Comparison of ENCODE assay signal across 20 cellular contexts in the genomic region with DNA sequence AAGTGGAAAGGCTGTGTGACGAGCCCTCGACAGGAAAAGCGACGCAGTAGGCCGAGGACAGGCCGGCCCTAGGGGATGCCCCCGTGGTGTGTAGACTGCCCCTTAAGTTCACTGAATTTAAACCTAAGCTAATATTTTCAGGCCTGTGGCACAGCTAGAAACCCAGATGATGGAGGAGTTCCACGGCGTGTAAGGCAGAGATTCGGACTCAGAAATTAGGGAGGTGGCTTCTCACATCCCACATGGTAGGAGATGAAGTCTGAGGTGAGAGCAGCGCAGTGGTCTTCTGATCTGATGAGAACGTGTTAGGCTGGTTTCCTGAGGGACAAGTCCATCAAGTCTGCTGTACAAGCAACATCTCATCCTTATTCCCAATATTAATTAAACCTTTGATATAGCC. TPM values are rescaled to one million over a fixed set of nuclear protein-coding genes. Genes with fewer than 3 reads are reported as not detected.
DNase-seq lines count a peak whose midpoint lies in the region; ATAC-seq, FAIRE-seq and TF ChIP-seq lines count a peak whose summit lies in the region.
"Had no signal": no experiment of that assay in that cellular context is flagged by ENCODE, and none has a peak within 500 bp of the region (broad histone marks: within the 10 kb centered on the region; RNA-seq: fewer than 3 reads in every experiment).

No MANE protein-coding gene starts in this region.

- H3K4me1 Mint-ChIP-seq in nephron progenitor cell, result peaks cover 20% of the 10 kb centered on the region

- H3K79me1 ChIP-seq in trophoblast cell (ENCODE audit: low read length), result no peaks in the 10 kb centered on the region

- no peak overlapping the region for H3K4me3 ChIP-seq in GM12878
- H3K4me3 ChIP-seq in trophoblast cell (ENCODE audit: low read depth, low read length), result no peak overlapping the region
- no peak overlapping the region for H3K4me3 ChIP-seq in aorta (ENCODE audit: low read length in 2 of 2)
- no peak overlapping the region for H3K4me3 ChIP-seq in vagina
- H3K4me3 ChIP-seq: HAP-1 had no signal

- H3K9ac ChIP-seq in GM12878 (ENCODE audit: control insufficient read depth, insufficient read depth, low read length) (no peak overlapping the region), trophoblast cell (ENCODE audit: low read length) (no peak overlapping the region)

- no peak overlapping the region for H3K14ac ChIP-seq in trophoblast cell (ENCODE audit: low read length)

- CTCF ChIA-PET in RWPE1 (lab: Yijun Ruan, JAX) (no interaction called here), GM12878 (lab: Yijun Ruan, JAX) (no interaction called here)

- no peak for TF ChIP-seq EP300 in GM12878 (IDR thresholded peaks at IDR 0.05; ENCODE audit: borderline replicate concordance in 1 of 2, control insufficient read depth in 1 of 2, low read depth in 2 of 2, low read length in 2 of 2)

- no peak for TF ChIP-seq CTCF in RWPE1 (conservative IDR thresholded peaks at IDR 0.05; ENCODE audit: low read depth)
- TF ChIP-seq CTCF in GM12878 (IDR thresholded peaks at IDR 0.05 in 2 of 3, conservative IDR thresholded peaks at IDR 0.05 in 1 of 3; ENCODE audit: control insufficient read depth in 2 of 3, extremely low read depth in 1 of 3, insufficient read depth in 1 of 3, low read depth in 3 of 3, low read length in 3 of 3), result no peak
- no peak for TF ChIP-seq CTCF in vagina (IDR thresholded peaks at IDR 0.05)
- TF ChIP-seq CTCF in nephron progenitor cell (IDR thresholded peaks at IDR 0.05), result no peak

- H4K8ac ChIP-seq in trophoblast cell (ENCODE audit: low read depth, low read length), result no peak overlapping the region

- H3K9me3 ChIP-seq in GM12878 (replicated peaks; ENCODE audit: control insufficient read depth, insufficient read depth, low read length) (no peaks in the 10 kb centered on the region), trophoblast cell (ENCODE audit: insufficient read depth, low read depth, low read length) (no peaks in the 10 kb centered on the region), aorta (ENCODE audit: control insufficient read depth, low read length) (no peaks in the 10 kb centered on the region), vagina (no peaks in the 10 kb centered on the region)
- H3K9me3 ChIP-seq: HAP-1 had no signal

- no peak overlapping the region for H2BK5ac ChIP-seq in trophoblast cell (ENCODE audit: low read depth, low read length, poor library complexity)

- no peaks in the 10 kb centered on the region for H3K79me2 ChIP-seq in GM12878 (ENCODE audit: control insufficient read depth, insufficient read depth, low read length)
- H3K79me2 ChIP-seq in trophoblast cell (ENCODE audit: control insufficient read depth, insufficient read depth, low read length, poor library complexity), result no peaks in the 10 kb centered on the region

- H3K27ac Mint-ChIP-seq in nephron progenitor cell, result no peak overlapping the region
- H3K27ac Mint-ChIP-seq: HFFc6 had no signal

- no peaks in the 10 kb centered on the region for H3K27me3 ChIP-seq in GM12878 (replicated peaks in 1 of 2; ENCODE audit: control insufficient read depth in 2 of 2, insufficient read depth in 2 of 2, low read length in 1 of 2)
- H3K27me3 ChIP-seq in trophoblast cell (ENCODE audit: insufficient read depth, low read length), result no peaks in the 10 kb centered on the region
- H3K27me3 ChIP-seq in aorta (ENCODE audit: control insufficient read depth in 1 of 2, insufficient read depth in 2 of 2, low read length in 1 of 2), result no peaks in the 10 kb centered on the region
- no peaks in the 10 kb centered on the region for H3K27me3 ChIP-seq in vagina

- H3K4me2 ChIP-seq in GM12878 (ENCODE audit: control insufficient read depth, insufficient read depth), result no peak overlapping the region
- no peak overlapping the region for H3K4me2 ChIP-seq in trophoblast cell (ENCODE audit: low read length)

- POLR2A ChIA-PET in RWPE1 (lab: Yijun Ruan, JAX; ENCODE audit: low non-redundant PET), result no interaction called here
- POLR2A ChIA-PET in GM12878 (lab: Charles Lee), result no interaction called here

- H4K91ac ChIP-seq in trophoblast cell (ENCODE audit: low read depth, low read length), result peak overlapping the region; percentile 47

- in situ Hi-C loops in GM12878 (cut with MboI), result no loop called here

- 0 out of 2 replicates have a peak overlapping the region, but pooled peaks have one; percentile 14 for H3K27ac ChIP-seq in RWPE1
- H3K27ac ChIP-seq in GM12878 (ENCODE audit: control insufficient read depth, insufficient read depth), result no peak overlapping the region
- H3K27ac ChIP-seq in trophoblast cell (ENCODE audit: low read depth, low read length), result no peak overlapping the region
- no peak overlapping the region for H3K27ac ChIP-seq in aorta (ENCODE audit: low read depth in 1 of 2, low read length in 2 of 2)
- H3K27ac ChIP-seq in vagina, result no peak overlapping the region

- no peak for TF ChIP-seq RAD21 in GM12878 (IDR thresholded peaks at IDR 0.05; ENCODE audit: insufficient read depth, low read depth, low read length)

- H3K4me1 ChIP-seq in GM12878 (ENCODE audit: control insufficient read depth, insufficient read depth, low read length), result 0 out of 2 replicates have a peak, but pooled peaks cover 3% of the 10 kb centered on the region
- H3K4me1 ChIP-seq in trophoblast cell (ENCODE audit: control insufficient read depth in 1 of 2, insufficient read depth in 2 of 2, low read length in 2 of 2), result peaks cover 0 to 2% of the 10 kb centered on the region in 2 experiments
- H3K4me1 ChIP-seq in aorta (ENCODE audit: control insufficient read depth in 1 of 2, insufficient read depth in 2 of 2, low read length in 2 of 2), result peaks cover 0 to 3% of the 10 kb centered on the region in 2 donors
- H3K4me1 ChIP-seq in vagina, result peaks cover 7% of the 10 kb centered on the region

- SMC1A ChIA-PET in GM12878 (lab: Charles Lee; ENCODE audit: uncharacterized antibody, unreplicated experiment), result interaction anchor here (1.9 kb wide), 1 partner anchor 11 kb away, joined by 4 read pairs; no protein-coding TSS in a partner anchor

- RAD21 ChIA-PET in GM12878 (lab: Charles Lee; ENCODE audit: unreplicated experiment), result no interaction called here

- H4K12ac ChIP-seq in trophoblast cell (ENCODE audit: low read depth, low read length), result no peak overlapping the region

- peaks cover 21% of the 10 kb centered on the region for H3K36me3 Mint-ChIP-seq in nephron progenitor cell (ENCODE audit: low read depth)
- H3K36me3 Mint-ChIP-seq: CD4-positive, alpha-beta memory T cell had no signal

- H3K18ac ChIP-seq in trophoblast cell (ENCODE audit: low read length), result no peak overlapping the region

- H3K23ac ChIP-seq in trophoblast cell (ENCODE audit: low read length), result no peak overlapping the region

- H3K27me3 Mint-ChIP-seq in nephron progenitor cell (ENCODE audit: low read depth, poor library complexity), result no peaks in the 10 kb centered on the region

- no peak overlapping the region for H2BK120ac ChIP-seq in trophoblast cell (ENCODE audit: insufficient read depth, low read length, poor library complexity)

- FAIRE-seq in GM12878 (lab: Jason Lieb, UNC), result no peak
- FAIRE-seq: G401.6, GM18507, H54 had no signal

- intact Hi-C loops in GM12878 (cut with micrococcal nuclease; ENCODE audit: unreplicated experiment), result no loop called here
- intact Hi-C loops in aorta (cut with DNase I), result no loop called here
- intact Hi-C loops in vagina (cut with DNase I), result no loop called here

- WGBS in GM12878 (ENCODE audit: insufficient coverage, insufficient replicate concordance, low lambda C conversion rate, missing lambda C conversion rate), result 95% methylated on average over 12 of the region's 12 CpGs
- WGBS in trophoblast cell (ENCODE audit: extremely low coverage, insufficient coverage, insufficient read length), result no CpG with 5 or more reads among the region's 12 CpGs
- WGBS in aorta, 2 donors, result 93 to 94% methylated on average over 12 of the region's 12 CpGs

- H4K20me1 ChIP-seq in GM12878 (ENCODE audit: control insufficient read depth, insufficient read depth), result no peaks in the 10 kb centered on the region

- DNase-seq in RWPE1 (ENCODE audit: low spot score) (no peak), GM12878 (ENCODE audit: low read depth, low spot score) (no peak), trophoblast cell (no peak), aorta (no peak), vagina (ENCODE audit: extremely low spot score in 2 of 2) (no peak), D341Med (ENCODE audit: low spot score) (no peak), nephron progenitor cell (no peak)
- DNase-seq: C1 segment of cervical spinal cord; Calu3; CD4-positive, alpha-beta memory T cell; COR-L47; DMS153; DND-41; GOT3; HFFc6 had no signal

- no peak overlapping the region for H2AFZ ChIP-seq in GM12878 (ENCODE audit: control insufficient read depth, low read depth, low read length)
- no peak overlapping the region for H2AFZ ChIP-seq in trophoblast cell (ENCODE audit: insufficient read depth, low read length, poor library complexity)

- ATAC-seq in GM12878 (no peak), aorta (ENCODE audit: low FRiP score) (peak; percentile 20)

- H3K36me3 ChIP-seq in GM12878 (ENCODE audit: control insufficient read depth in 2 of 2, insufficient read depth in 2 of 2, low read length in 1 of 2) (no peaks in the 10 kb centered on the region), trophoblast cell (ENCODE audit: control insufficient read depth in 1 of 2, insufficient read depth in 2 of 2, low read length in 2 of 2) (no peaks in the 10 kb centered on the region), aorta (ENCODE audit: control insufficient read depth in 1 of 2, insufficient read depth in 2 of 2, low read length in 1 of 2) (no peaks in the 10 kb centered on the region), vagina (no peaks in the 10 kb centered on the region)
- H3K36me3 ChIP-seq: HAP-1 had no signal

- H2BK12ac ChIP-seq in trophoblast cell (ENCODE audit: low read length), result no peak overlapping the region

- H3K4ac ChIP-seq in trophoblast cell (ENCODE audit: low read depth, low read length), result no peak overlapping the region

- peaks cover 22% of the 10 kb centered on the region for H3K9me3 Mint-ChIP-seq in nephron progenitor cell
- H3K9me3 Mint-ChIP-seq: CD4-positive, alpha-beta memory T cell; HFFc6 had no signal

- H3K4me3 Mint-ChIP-seq in nephron progenitor cell, result no peak overlapping the region
- H3K4me3 Mint-ChIP-seq: CD4-positive, alpha-beta memory T cell; HFFc6 had no signal

- TF ChIP-seq POLR2A in GM12878 (IDR thresholded peaks at IDR 0.05; ENCODE audit: low read depth, low read length) (peak; percentile 30; the same call in 1 of the 2 replicates), vagina (IDR thresholded peaks at IDR 0.05) (no peak)

- BruUV-seq in GM12878 (replicated peaks; lab: Mats Ljungman, UMichigan), result no TSS peak

- H2AK5ac ChIP-seq in trophoblast cell (ENCODE audit: low read length), result no peak overlapping the region

RNA-seq across cellular contexts. Expression of gene LRP2BP, which starts 7.8 kb away (rescaled TPM):
- 17.9 and 22.6 TPM in 2 replicates for total RNA-seq in GM12878 (2013; cell fraction: nucleolus; rRNA removed)
- total RNA-seq in GM12878 (2014; rRNA removed) (0.82 and 0.85 TPM in 2 replicates), GM12878 (2014; rRNA removed; fragmentation: Illumina TruSeq; extraction: Trizol) (0.55 and 0.81 TPM in 2 replicates), GM12878 (2021) (0.48 and 0.62 TPM in 2 replicates), aorta (1 to 10 TPM; 1.8 to 2.8 TPM), vagina (0.49 TPM)
- 5.1 TPM for polyA plus RNA-seq in GM12878 (2011; ENCODE audit: low read depth)
- polyA plus RNA-seq in GM12878 (2011; rRNA removed) (1.2 and 2.3 TPM in 2 replicates), GM12878 (2014; fragmentation: Illumina TruSeq; extraction: Trizol) (0.16 and 0.29 TPM in 2 replicates), GM12878 (2014; fragmentation: Nextera tagmentation; extraction: Ambion mirVana) (1 to 10 TPM; 1.5 to 2.3 TPM), GM12878 (2014; rRNA removed) (0.27 and 0.39 TPM in 2 replicates), GM12878 (2016; fragmentation: Nextera tagmentation; extraction: Ambion mirVana) (1 to 10 TPM; 4.5 to 5.2 TPM), aorta (1 to 10 TPM; 1.1 to 3.4 TPM)
- polyA plus RNA-seq in GM12878 (2011; cell fraction: cytosol; rRNA removed), result 0.13 and 0.24 TPM in 2 replicates
- 3.6 and 4.5 TPM in 2 replicates for polyA plus RNA-seq in GM12878 (2011; cell fraction: nucleus; rRNA removed)
- polyA plus RNA-seq in GM12878 (2012), result 4.5 and 6.1 TPM in 2 replicates
- 1.1 and 2.4 TPM in 2 replicates for polyA minus RNA-seq in GM12878 (2011; rRNA and poly(A)+ RNA removed)
- polyA minus RNA-seq in GM12878 (2011; cell fraction: cytosol; rRNA and poly(A)+ RNA removed), result 0.67 and 0.94 TPM in 2 replicates
- polyA minus RNA-seq in GM12878 (2011; cell fraction: nucleus; rRNA and poly(A)+ RNA removed), result 3.3 and 3.4 TPM in 2 replicates
- 0.38 and 0.43 TPM in 2 replicates for polyA plus RNA-seq in trophoblast cell (2013)

RNA-seq across cellular contexts. Expression of gene ANKRD37, which starts 8.7 kb away (rescaled TPM):
- 92.7 and 109 TPM in 2 replicates for total RNA-seq in GM12878 (2013; cell fraction: nucleolus; rRNA removed)
- 21.0 and 26.8 TPM in 2 replicates for total RNA-seq in GM12878 (2014; rRNA removed)
- 11.4 and 13.4 TPM in 2 replicates for total RNA-seq in GM12878 (2014; rRNA removed; fragmentation: Illumina TruSeq; extraction: Trizol)
- total RNA-seq in GM12878 (2021), result 18.6 and 19.9 TPM in 2 replicates
- 201 TPM for polyA plus RNA-seq in GM12878 (2011; ENCODE audit: low read depth)
- 67.9 and 80.1 TPM in 2 replicates for polyA plus RNA-seq in GM12878 (2011; rRNA removed)
- polyA plus RNA-seq in GM12878 (2011; cell fraction: cytosol; rRNA removed), result 46.2 and 65.1 TPM in 2 replicates
- 48.1 and 72.6 TPM in 2 replicates for polyA plus RNA-seq in GM12878 (2011; cell fraction: nucleus; rRNA removed)
- polyA plus RNA-seq in GM12878 (2012), result 80.2 and 194 TPM in 2 replicates
- polyA plus RNA-seq in GM12878 (2014; fragmentation: Illumina TruSeq; extraction: Trizol), result 9.9 and 10.6 TPM in 2 replicates
- polyA plus RNA-seq in GM12878 (2014; fragmentation: Nextera tagmentation; extraction: Ambion mirVana), result 10 to 100 TPM; 24.1 to 24.2 TPM
- 23.5 and 32.2 TPM in 2 replicates for polyA plus RNA-seq in GM12878 (2014; rRNA removed)
- polyA plus RNA-seq in GM12878 (2016; fragmentation: Nextera tagmentation; extraction: Ambion mirVana), result 10 to 100 TPM; 52.1 to 57.3 TPM
- 28.2 and 31.1 TPM in 2 replicates for polyA minus RNA-seq in GM12878 (2011; rRNA and poly(A)+ RNA removed)
- polyA minus RNA-seq in GM12878 (2011; cell fraction: cytosol; rRNA and poly(A)+ RNA removed), result 20.3 and 21.3 TPM in 2 replicates
- polyA minus RNA-seq in GM12878 (2011; cell fraction: nucleus; rRNA and poly(A)+ RNA removed), result 57.9 and 60.2 TPM in 2 replicates
- polyA plus RNA-seq in trophoblast cell (2013), result 16.7 and 19.1 TPM in 2 replicates
- 10 to 100 TPM; 22.2 to 38.6 TPM for total RNA-seq in aorta
- 10 to 100 TPM; 18.9 to 40.5 TPM for polyA plus RNA-seq in aorta
- 56.7 TPM for total RNA-seq in vagina
- total RNA-seq: A673 had no signal

RNA-seq across cellular contexts. Expression of gene UFSP2, which starts 37.8 kb away (rescaled TPM):
- 28.4 and 32.5 TPM in 2 replicates for total RNA-seq in GM12878 (2013; cell fraction: nucleolus; rRNA removed)
- total RNA-seq in GM12878 (2014; rRNA removed) (31.6 and 35.9 TPM in 2 replicates), GM12878 (2014; rRNA removed; fragmentation: Illumina TruSeq; extraction: Trizol) (34.5 and 37.4 TPM in 2 replicates), GM12878 (2021) (23.3 and 25.4 TPM in 2 replicates), aorta (10 to 100 TPM; 29.5 to 36.1 TPM), vagina (20.4 TPM)
- 13.8 TPM for polyA plus RNA-seq in GM12878 (2011; ENCODE audit: low read depth)
- polyA plus RNA-seq in GM12878 (2011; rRNA removed) (53.1 and 91.4 TPM in 2 replicates), GM12878 (2014; fragmentation: Illumina TruSeq; extraction: Trizol) (34.2 and 54.4 TPM in 2 replicates), GM12878 (2014; fragmentation: Nextera tagmentation; extraction: Ambion mirVana) (10 to 100 TPM; 40.9 to 42.5 TPM), GM12878 (2014; rRNA removed) (26.4 and 30.8 TPM in 2 replicates), GM12878 (2016; fragmentation: Nextera tagmentation; extraction: Ambion mirVana) (10 to 100 TPM; 49.0 to 51.5 TPM), aorta (10 to 100 TPM; 41.3 to 46.5 TPM)
- 23.8 and 27.8 TPM in 2 replicates for polyA plus RNA-seq in GM12878 (2011; cell fraction: cytosol; rRNA removed)
- 17.0 and 17.5 TPM in 2 replicates for polyA plus RNA-seq in GM12878 (2011; cell fraction: nucleus; rRNA removed)
- 19.6 and 26.0 TPM in 2 replicates for polyA plus RNA-seq in GM12878 (2012)
- 34.9 and 47.2 TPM in 2 replicates for polyA minus RNA-seq in GM12878 (2011; rRNA and poly(A)+ RNA removed)
- polyA minus RNA-seq in GM12878 (2011; cell fraction: cytosol; rRNA and poly(A)+ RNA removed), result 13.0 and 16.0 TPM in 2 replicates
- 11.2 and 12.8 TPM in 2 replicates for polyA minus RNA-seq in GM12878 (2011; cell fraction: nucleus; rRNA and poly(A)+ RNA removed)
- polyA plus RNA-seq in trophoblast cell (2013), result 18.6 and 18.8 TPM in 2 replicates
